10 cellular contexts compared by ENCODE assay signal in genomic region chr17:59621771-59622170, GRCh38. TPM values are rescaled to one million over a fixed set of nuclear protein-coding genes. Genes with fewer than 3 reads are reported as not detected.
DNase-seq lines count a peak whose midpoint lies in the region; ATAC-seq, FAIRE-seq and TF ChIP-seq lines count a peak whose summit lies in the region.
"Had no signal": no experiment of that assay in that cellular context is flagged by ENCODE, and none has a peak within 500 bp of the region (broad histone marks: within the 10 kb centered on the region; RNA-seq: fewer than 3 reads in every experiment).

No MANE protein-coding gene starts in this region.

- ATAC-seq in GM12878 (no peak), HG02678 (IDR thresholded peaks at IDR 0.05; ENCODE audit: unreplicated experiment) (no peak), HG02885 (IDR thresholded peaks at IDR 0.05; ENCODE audit: poor library complexity, unreplicated experiment) (no peak)

- no peak for TF ChIP-seq POLR2A in GM12878 (IDR thresholded peaks at IDR 0.05; ENCODE audit: low read depth, low read length)

- peaks cover 91% of the 10 kb centered on the region for H3K79me2 ChIP-seq in GM12878 (ENCODE audit: control insufficient read depth, insufficient read depth, low read length)

- no peak for TF ChIP-seq RAD21 in GM12878 (IDR thresholded peaks at IDR 0.05; ENCODE audit: insufficient read depth, low read depth, low read length)

- POLR2A ChIA-PET in AG04449 (lab: Yijun Ruan, JAX): interaction anchor here (1.2 to 1.4 kb wide), 2 partner anchors 13 to 16 kb away, joined by 3 to 4 read pairs; no protein-coding TSS in a partner anchor
- POLR2A ChIA-PET in GM12878 (lab: Charles Lee): interaction anchor here (0.6 to 9.4 kb wide), 5 partner anchors 8 to 263 kb away, joined by 3 to 111 read pairs (median 7); no protein-coding TSS in a partner anchor

- H3K27me3 ChIP-seq in HL-60 (ENCODE audit: insufficient read depth, poor library complexity, severe bottlenecking): no peaks in the 10 kb centered on the region
- no peaks in the 10 kb centered on the region for H3K27me3 ChIP-seq in GM12878 (replicated peaks in 1 of 2; ENCODE audit: control insufficient read depth in 2 of 2, insufficient read depth in 2 of 2, low read length in 1 of 2)

- H3K4me3 ChIP-seq in AG04449 (ENCODE audit: low read depth, low read length) (peak overlapping the region; percentile 88), HL-60 (replicated peaks; ENCODE audit: insufficient read depth, low read length) (peak overlapping the region; percentile 95), GM12878 (peak overlapping the region; percentile 95), mesodermal cell (ENCODE audit: extremely low read depth, insufficient read depth, low read length, poor library complexity, severe bottlenecking) (peak overlapping the region; percentile 28)

- BruUV-seq in GM12878 (replicated peaks; lab: Mats Ljungman, UMichigan): no TSS peak

- intact Hi-C loops in GM12878 (cut with micrococcal nuclease; ENCODE audit: unreplicated experiment): no loop called here

- no peak for TF ChIP-seq EP300 in GM12878 (IDR thresholded peaks at IDR 0.05; ENCODE audit: borderline replicate concordance in 1 of 2, control insufficient read depth in 1 of 2, low read depth in 2 of 2, low read length in 2 of 2)

- no peak overlapping the region for H2AFZ ChIP-seq in GM12878 (ENCODE audit: control insufficient read depth, low read depth, low read length)

- H3K4me2 ChIP-seq in GM12878 (ENCODE audit: control insufficient read depth, insufficient read depth): peak overlapping the region; percentile 70

- RAD21 ChIA-PET in GM12878 (lab: Charles Lee; ENCODE audit: unreplicated experiment): interaction anchor here (0.8 to 5.7 kb wide), 7 partner anchors 10 to 86 kb away, joined by 3 to 43 read pairs (median 4); partner anchors contain the start of genes DHX40, PTRH2 and VMP1

- 0 out of 2 replicates have a peak overlapping the region, but pooled peaks have one; percentile 7 for H3K9ac ChIP-seq in GM12878 (ENCODE audit: control insufficient read depth, insufficient read depth, low read length)

- H3K36me3 ChIP-seq in GM12878 (ENCODE audit: control insufficient read depth in 2 of 2, insufficient read depth in 2 of 2, low read length in 1 of 2) (no peaks in the 10 kb centered on the region; a peak in 1 of 4 replicates), mesodermal cell (ENCODE audit: control insufficient read depth, insufficient read depth, low read length) (peaks cover 37% of the 10 kb centered on the region)

- 0% methylated on average over 4 of the region's 4 CpGs for WGBS in GM12878 (ENCODE audit: insufficient coverage, insufficient replicate concordance, low lambda C conversion rate, missing lambda C conversion rate)
- WGBS in mesodermal cell (ENCODE audit: insufficient coverage in 2 of 2), 2 experiments: no CpG with 5 or more reads among the region's 4 CpGs

- FAIRE-seq in GM12878 (lab: Jason Lieb, UNC): no peak

- no peak for TF ChIP-seq CTCF in AG04449 (IDR thresholded peaks at IDR 0.05; ENCODE audit: insufficient read depth, low read length, missing control alignments)
- no peak for TF ChIP-seq CTCF in HL-60 (IDR thresholded peaks at IDR 0.05; ENCODE audit: insufficient read depth, low read length)
- no peak for TF ChIP-seq CTCF in GM12878 (IDR thresholded peaks at IDR 0.05 in 2 of 3, conservative IDR thresholded peaks at IDR 0.05 in 1 of 3; ENCODE audit: control insufficient read depth in 2 of 3, extremely low read depth in 1 of 3, insufficient read depth in 1 of 3, low read depth in 3 of 3, low read length in 3 of 3)

- H3K9me3 ChIP-seq in GM12878 (replicated peaks; ENCODE audit: control insufficient read depth, insufficient read depth, low read length): no peaks in the 10 kb centered on the region
- H3K9me3 ChIP-seq in mesodermal cell (ENCODE audit: control insufficient read depth, low read length): no peaks in the 10 kb centered on the region

- SMC1A ChIA-PET in GM12878 (lab: Charles Lee; ENCODE audit: uncharacterized antibody, unreplicated experiment): interaction anchor here (0.9 to 8.1 kb wide), 12 partner anchors 9 to 235 kb away, joined by 3 to 70 read pairs (median 5); partner anchors contain the start of genes DHX40, PTRH2 and VMP1

- CTCF ChIA-PET in AG04449 (lab: Yijun Ruan, JAX) (no interaction called here), GM12878 (lab: Yijun Ruan, JAX) (interaction anchor here (0.9 to 2.6 kb wide), 4 partner anchors 16 to 99 kb away, joined by 3 to 13 read pairs (median 7); no protein-coding TSS in a partner anchor)

- DNase-seq in AG04449 (ENCODE audit: low read depth, low spot score): no peak
- DNase-seq in HL-60 (ENCODE audit: low read depth in 1 of 2, low spot score in 1 of 2): no peak
- no peak for DNase-seq in GM12878 (ENCODE audit: low read depth, low spot score)
- DNase-seq in GM19240 (ENCODE audit: insufficient read length, low spot score): no peak
- DNase-seq in DMS79 (lab: John Stamatoyannopoulos, UW): no peak
- DNase-seq: effector CD8-positive, alpha-beta T cell; SIG-M5 had no signal

- H3K4me1 ChIP-seq in GM12878 (ENCODE audit: control insufficient read depth, insufficient read depth, low read length) (peaks cover 14% of the 10 kb centered on the region; the same call in 1 of the 2 replicates), mesodermal cell (ENCODE audit: control insufficient read depth, insufficient read depth, low read length, poor library complexity, severe bottlenecking) (no peaks in the 10 kb centered on the region)

- peaks cover 3% of the 10 kb centered on the region; the same call in 1 of the 2 replicates for H4K20me1 ChIP-seq in GM12878 (ENCODE audit: control insufficient read depth, insufficient read depth)

- H3K27ac ChIP-seq in HL-60 (replicated peaks) (no peak overlapping the region), GM12878 (ENCODE audit: control insufficient read depth, insufficient read depth) (no peak overlapping the region), mesodermal cell (ENCODE audit: low read depth, low read length, severe bottlenecking) (no peak overlapping the region)

- in situ Hi-C loops in GM12878 (cut with MboI): no loop called here

TF ChIP-seq in GM12878, 131 proteins besides CTCF, POLR2A, EP300 and RAD21 (continues in another document):
- no peak for TF ChIP-seq FOXK2 (IDR thresholded peaks at IDR 0.05)

RNA-seq across cellular contexts. Expression of gene CLTC, which starts 2.1 kb away (rescaled TPM):
- total RNA-seq in GM12878 (2013; cell fraction: nucleolus; rRNA removed): 282 and 283 TPM in 2 replicates
- 120 and 137 TPM in 2 replicates for total RNA-seq in GM12878 (2014; rRNA removed)
- 139 and 141 TPM in 2 replicates for total RNA-seq in GM12878 (2014; rRNA removed; fragmentation: Illumina TruSeq; extraction: Trizol)
- 178 and 188 TPM in 2 replicates for total RNA-seq in GM12878 (2021)
- 80.2 TPM for polyA plus RNA-seq in GM12878 (2011; ENCODE audit: low read depth)
- polyA plus RNA-seq in GM12878 (2011; rRNA removed): 140 and 178 TPM in 2 replicates
- polyA plus RNA-seq in GM12878 (2011; cell fraction: cytosol; rRNA removed): 136 and 157 TPM in 2 replicates
- polyA plus RNA-seq in GM12878 (2011; cell fraction: nucleus; rRNA removed): 95.3 and 118 TPM in 2 replicates
- 81.8 and 95.9 TPM in 2 replicates for polyA plus RNA-seq in GM12878 (2012)
- polyA plus RNA-seq in GM12878 (2014; fragmentation: Illumina TruSeq; extraction: Trizol): 105 and 110 TPM in 2 replicates
- polyA plus RNA-seq in GM12878 (2014; fragmentation: Nextera tagmentation; extraction: Ambion mirVana): 10 to 100 TPM; 93.0 to 94.3 TPM
- 60.3 and 77.5 TPM in 2 replicates for polyA plus RNA-seq in GM12878 (2014; rRNA removed)
- polyA plus RNA-seq in GM12878 (2016; fragmentation: Nextera tagmentation; extraction: Ambion mirVana): 100 to 1,000 TPM; 156 to 179 TPM
- polyA minus RNA-seq in GM12878 (2011; rRNA and poly(A)+ RNA removed): 364 and 505 TPM in 2 replicates
- polyA minus RNA-seq in GM12878 (2011; cell fraction: cytosol; rRNA and poly(A)+ RNA removed): 148 and 203 TPM in 2 replicates
- 82.2 and 124 TPM in 2 replicates for polyA minus RNA-seq in GM12878 (2011; cell fraction: nucleus; rRNA and poly(A)+ RNA removed)
- polyA plus RNA-seq in mesodermal cell (2013, experiment 1 of 2): 224 TPM
- polyA plus RNA-seq in mesodermal cell (2013, experiment 2 of 2): 226 TPM

RNA-seq across cellular contexts. Expression of gene DHX40, which starts 56.4 kb away (rescaled TPM):
- 44.4 and 55.3 TPM in 2 replicates for total RNA-seq in GM12878 (2013; cell fraction: nucleolus; rRNA removed)
- total RNA-seq in GM12878 (2014; rRNA removed) (13.0 and 16.5 TPM in 2 replicates), GM12878 (2014; rRNA removed; fragmentation: Illumina TruSeq; extraction: Trizol) (17.0 and 17.1 TPM in 2 replicates), GM12878 (2021) (11.0 and 12.6 TPM in 2 replicates)
- 7.5 TPM for polyA plus RNA-seq in GM12878 (2011; ENCODE audit: low read depth)
- polyA plus RNA-seq in GM12878 (2011; rRNA removed) (29.2 and 50.0 TPM in 2 replicates), GM12878 (2014; fragmentation: Illumina TruSeq; extraction: Trizol) (14.8 and 18.5 TPM in 2 replicates), GM12878 (2014; fragmentation: Nextera tagmentation; extraction: Ambion mirVana) (1 to 10 TPM; 4.8 to 5.6 TPM), GM12878 (2014; rRNA removed) (11.2 and 13.6 TPM in 2 replicates), GM12878 (2016; fragmentation: Nextera tagmentation; extraction: Ambion mirVana) (1 to 10 TPM; 8.0 to 9.1 TPM)
- 9.7 and 11.1 TPM in 2 replicates for polyA plus RNA-seq in GM12878 (2011; cell fraction: cytosol; rRNA removed)
- 23.1 and 26.7 TPM in 2 replicates for polyA plus RNA-seq in GM12878 (2011; cell fraction: nucleus; rRNA removed)
- polyA plus RNA-seq in GM12878 (2012): 11.9 and 17.4 TPM in 2 replicates
- polyA minus RNA-seq in GM12878 (2011; rRNA and poly(A)+ RNA removed): 28.6 and 31.4 TPM in 2 replicates
- polyA minus RNA-seq in GM12878 (2011; cell fraction: cytosol; rRNA and poly(A)+ RNA removed): 10.8 and 11.4 TPM in 2 replicates
- 9.9 and 15.8 TPM in 2 replicates for polyA minus RNA-seq in GM12878 (2011; cell fraction: nucleus; rRNA and poly(A)+ RNA removed)
- 46.3 TPM for polyA plus RNA-seq in mesodermal cell (2013, experiment 1 of 2)
- polyA plus RNA-seq in mesodermal cell (2013, experiment 2 of 2): 47.5 TPM

Comparison
In these comparisons a context has a peak if more than half of its experiments do, and no peak if none do; other contexts are left out.
1. H3K4me3 ChIP-seq: peak in every context shown above with its lines; median percentile 95 in HL-60; 95 in GM12878; 88 in AG04449; 28 in mesodermal cell.